ENCODE assay signal across 23 cellular contexts in genomic region chr15:68993276-68993675, GRCh38. TPM values are rescaled to one million over a fixed set of nuclear protein-coding genes. Genes with fewer than 3 reads are reported as not detected.
A peak's percentile ranks its signal among the peaks of the same experiment; 100 is the strongest.
DNase-seq lines count a peak whose midpoint lies in the region; ATAC-seq and TF ChIP-seq lines count a peak whose summit lies in the region.
"Had no signal": no experiment of that assay in that cellular context is flagged by ENCODE, and none has a peak within 500 bp of the region (broad histone marks: within the 10 kb centered on the region; RNA-seq: fewer than 3 reads in every experiment).

No MANE protein-coding gene starts in this region.

- H3K27ac Mint-ChIP-seq in endodermal cell, result no peak overlapping the region
- H3K27ac Mint-ChIP-seq: CD4-positive, CD25-positive, alpha-beta regulatory T cell had no signal

- DNase-seq in WERI-Rb-1 (no peak), myocyte (ENCODE audit: low read depth) (peak; percentile 56), smooth muscle cell (lab: John Stamatoyannopoulos, UW; ENCODE audit: unreplicated experiment) (no peak), endodermal cell (no peak)
- DNase-seq in stimulated activated CD4-positive, alpha-beta T cell treated with anti-CD3 and anti-CD28 coated beads, Interleukin-2, amount 100 ng/mL, for 48 hours, result no peak
- DNase-seq: ACHN; BE2C; C1 segment of cervical spinal cord; CD4-positive, CD25-positive, alpha-beta regulatory T cell; CD8-positive, alpha-beta memory T cell; COR-L47; DMS 273 treated with DMSO at 0.1 percent for 48 hours; DMS53; DND-41; GOT3; H7 had no signal

- peak overlapping the region; percentile 28 for H3K4me2 ChIP-seq in smooth muscle cell

- WGBS in smooth muscle cell (ENCODE audit: low lambda C conversion rate), result 85% methylated on average over 6 of the region's 6 CpGs
- WGBS in endodermal cell (ENCODE audit: insufficient coverage in 1 of 2, insufficient read length in 1 of 2), 2 experiments, result 95 to 97% methylated on average over 4 to 6 of the region's 6 CpGs

- no peak overlapping the region for H2AFZ ChIP-seq in smooth muscle cell (ENCODE audit: low read depth)

- H3K27me3 ChIP-seq in WERI-Rb-1 (ENCODE audit: insufficient read depth, low read depth, severe bottlenecking) (no peaks in the 10 kb centered on the region), smooth muscle cell (ENCODE audit: low read depth) (no peaks in the 10 kb centered on the region), endodermal cell (ENCODE audit: control insufficient read depth, insufficient read depth, low read length, poor library complexity, severe bottlenecking) (no peaks in the 10 kb centered on the region)
- H3K27me3 ChIP-seq: BE2C had no signal

- no peaks in the 10 kb centered on the region for H3K79me2 ChIP-seq in smooth muscle cell (ENCODE audit: low read depth)

- TF ChIP-seq CTCF in WERI-Rb-1 (IDR thresholded peaks at IDR 0.05; ENCODE audit: low read depth, low read length), result no peak
- no peak for TF ChIP-seq CTCF in smooth muscle cell (IDR thresholded peaks at IDR 0.05; ENCODE audit: borderline replicate concordance, insufficient read depth, poor library complexity, severe bottlenecking)
- TF ChIP-seq CTCF in endodermal cell (conservative IDR thresholded peaks at IDR 0.05), result no peak

- H3K36me3 Mint-ChIP-seq in endodermal cell (ENCODE audit: low read depth), result no peaks in the 10 kb centered on the region
- H3K36me3 Mint-ChIP-seq: CD4-positive, CD25-positive, alpha-beta regulatory T cell; CD8-positive, alpha-beta memory T cell had no signal

- H3K9ac ChIP-seq in smooth muscle cell (ENCODE audit: low read depth) (no peak overlapping the region), endodermal cell (ENCODE audit: extremely low read depth, low read length, poor library complexity, severe bottlenecking) (no peak overlapping the region)

- H3K4me3 ChIP-seq in WERI-Rb-1 (ENCODE audit: low read depth, low read length) (no peak overlapping the region), smooth muscle cell (no peak overlapping the region), endodermal cell (ENCODE audit: low read length) (no peak overlapping the region)
- H3K4me3 ChIP-seq: GM12878 had no signal

- peak overlapping the region; percentile 100 for H3K27ac ChIP-seq in WERI-Rb-1
- H3K27ac ChIP-seq in smooth muscle cell (ENCODE audit: low read depth), result peak overlapping the region; percentile 25
- no peak overlapping the region for H3K27ac ChIP-seq in endodermal cell (ENCODE audit: low read depth, low read length)

- H3K36me3 ChIP-seq in WERI-Rb-1 (no peaks in the 10 kb centered on the region), smooth muscle cell (ENCODE audit: low read depth) (no peaks in the 10 kb centered on the region), endodermal cell (ENCODE audit: control insufficient read depth, insufficient read depth, low read length) (no peaks in the 10 kb centered on the region)
- H3K36me3 ChIP-seq: BE2C had no signal

- peaks cover 22% of the 10 kb centered on the region for H3F3A ChIP-seq in smooth muscle cell (ENCODE audit: low read depth)

- no peak overlapping the region for H3K4me3 Mint-ChIP-seq in endodermal cell
- H3K4me3 Mint-ChIP-seq: CD4-positive, CD25-positive, alpha-beta regulatory T cell; CD8-positive, alpha-beta memory T cell; IgD-negative memory B cell had no signal

- no peaks in the 10 kb centered on the region for H3K4me1 ChIP-seq in smooth muscle cell (ENCODE audit: low read depth)
- H3K4me1 ChIP-seq in endodermal cell (ENCODE audit: control insufficient read depth, insufficient read depth, low read length), result peaks cover 2% of the 10 kb centered on the region

- peaks cover 26% of the 10 kb centered on the region for H3K9me3 Mint-ChIP-seq in endodermal cell
- H3K9me3 Mint-ChIP-seq: CD8-positive, alpha-beta memory T cell; HFFc6; IgD-negative memory B cell had no signal

- peaks cover 21% of the 10 kb centered on the region for H3K4me1 Mint-ChIP-seq in endodermal cell
- H3K4me1 Mint-ChIP-seq: CD4-positive, CD25-positive, alpha-beta regulatory T cell; CD8-positive, alpha-beta memory T cell; IgD-negative memory B cell had no signal

- H3K27me3 Mint-ChIP-seq in endodermal cell (ENCODE audit: insufficient read depth), result peaks cover 4% of the 10 kb centered on the region

- H3K9me3 ChIP-seq in WERI-Rb-1 (ENCODE audit: severe bottlenecking), result no peaks in the 10 kb centered on the region
- H3K9me3 ChIP-seq in smooth muscle cell (replicated peaks; ENCODE audit: low read depth), result no peaks in the 10 kb centered on the region
- peaks cover 16% of the 10 kb centered on the region for H3K9me3 ChIP-seq in endodermal cell (ENCODE audit: control insufficient read depth, low read length)
- H3K9me3 ChIP-seq: BE2C had no signal

- no peak for ATAC-seq in GM19397 (IDR thresholded peaks at IDR 0.05; ENCODE audit: unreplicated experiment)
- ATAC-seq in GM21390 (IDR thresholded peaks at IDR 0.05; ENCODE audit: unreplicated experiment), result no peak
- ATAC-seq: GM12878, HCT116 had no signal

- no peaks in the 10 kb centered on the region for H4K20me1 ChIP-seq in smooth muscle cell (ENCODE audit: low read depth)

RNA-seq across cellular contexts. Expression of gene NOX5, which starts 21.2 kb away (rescaled TPM):
- total RNA-seq in myocyte, result 1.1 and 1.3 TPM in 2 replicates
- polyA plus RNA-seq in myocyte (2012), result 1.5 TPM
- 0.04 and 0.22 TPM in 2 replicates for total RNA-seq in smooth muscle cell
- polyA plus RNA-seq in smooth muscle cell, result 0.16 and 0.50 TPM in 2 replicates
- not detected for total RNA-seq in endodermal cell
- polyA plus RNA-seq in endodermal cell (2013, experiment 1 of 2), result 0.11 TPM
- not detected for polyA plus RNA-seq in endodermal cell (2013, experiment 2 of 2)
- total RNA-seq: CD4-positive, CD25-positive, alpha-beta regulatory T cell; CD8-positive, alpha-beta memory T cell; G401; GM12878; H7 had no signal
- polyA plus RNA-seq: CD4-positive, CD25-positive, alpha-beta regulatory T cell; CD8-positive, alpha-beta memory T cell; GM12878; IgD-negative memory B cell had no signal
